Comparison of ENCODE assay signal across 9 cellular contexts in genomic region chr11:111718436-111719325, GRCh38. TPM values are rescaled to one million over a fixed set of nuclear protein-coding genes. Genes with fewer than 3 reads are reported as not detected.
DNase-seq lines count a peak whose midpoint lies in the region; ATAC-seq and TF ChIP-seq lines count a peak whose summit lies in the region.
"Had no signal": no experiment of that assay in that cellular context is flagged by ENCODE, and none has a peak within 500 bp of the region (broad histone marks: within the 10 kb centered on the region; RNA-seq: fewer than 3 reads in every experiment).

No MANE protein-coding gene starts in this region.

- no peak for ATAC-seq in GM19023 (IDR thresholded peaks at IDR 0.05; ENCODE audit: unreplicated experiment)
- ATAC-seq: stimulated activated naive CD8-positive, alpha-beta T cell treated with anti-CD3 and anti-CD28 coated beads, Interleukin-15, amount 100 ng/mL, for 72 hours had no signal

- DNase-seq in LHCN-M2 (ENCODE audit: low read depth), result peak; percentile 49
- DNase-seq in choroid plexus epithelial cell (ENCODE audit: low read depth), result peak; percentile 76
- DNase-seq in tibial artery, result no peak
- DNase-seq in middle frontal gyrus (ENCODE audit: extremely low spot score, low spot score), result no peak
- DNase-seq in amniotic stem cell (lab: John Stamatoyannopoulos, UW), result no peak
- DNase-seq: amygdala; stimulated activated naive CD8-positive, alpha-beta T cell treated with anti-CD3 and anti-CD28 coated beads, Interleukin-15, amount 100 ng/mL, for 72 hours had no signal

- H3K4me3 ChIP-seq in choroid plexus epithelial cell (ENCODE audit: low read depth, low read length), result no peak overlapping the region
- no peak overlapping the region for H3K4me3 ChIP-seq in liver (ENCODE audit: low read depth in 1 of 3, low read length in 3 of 3)
- H3K4me3 ChIP-seq in tibial artery, result no peak overlapping the region

- no peak overlapping the region for H3K9ac ChIP-seq in liver (ENCODE audit: low read depth in 1 of 2, low read length in 2 of 2)

- H3K27me3 ChIP-seq in liver (ENCODE audit: control insufficient read depth in 4 of 4, insufficient read depth in 4 of 4, low read length in 3 of 4), result no peaks in the 10 kb centered on the region
- H3K27me3 ChIP-seq in tibial artery, result no peaks in the 10 kb centered on the region

- H3K4me1 ChIP-seq in liver (ENCODE audit: control insufficient read depth in 4 of 4, insufficient read depth in 4 of 4, low read length in 3 of 4) (peaks cover 1 to 41% (median 31%) of the 10 kb centered on the region in 4 donors), tibial artery (peaks cover 0 to 18% (median 8%) of the 10 kb centered on the region in 4 donors)

- H3K27ac ChIP-seq in liver (ENCODE audit: low read depth in 1 of 2, low read length in 2 of 2) (peak overlapping the region; percentile 37 to 51), tibial artery (peak overlapping the region; percentile 45 to 66)

- no peak for TF ChIP-seq RAD21 in liver (IDR thresholded peaks at IDR 0.05)

- H3K9me3 ChIP-seq in liver (ENCODE audit: control insufficient read depth in 4 of 4, low read length in 3 of 4), result no peaks in the 10 kb centered on the region
- H3K9me3 ChIP-seq in tibial artery, result no peaks in the 10 kb centered on the region

- intact Hi-C loops in tibial artery (cut with DNase I; ENCODE audit: low total_unique reads), result no loop called here

- 88% methylated on average over 12 of the region's 12 CpGs for WGBS in liver

- TF ChIP-seq CTCF in choroid plexus epithelial cell (conservative IDR thresholded peaks at IDR 0.05; ENCODE audit: low read depth, low read length) (peak; percentile 8), liver (IDR thresholded peaks at IDR 0.05; ENCODE audit: low read depth, low read length, missing input control) (no peak), tibial artery (IDR thresholded peaks at IDR 0.05) (no peak)

- H3K36me3 ChIP-seq in liver (ENCODE audit: control insufficient read depth in 4 of 4, insufficient read depth in 3 of 4, low read depth in 1 of 4, low read length in 3 of 4) (peaks cover 11 to 56% (median 48%) of the 10 kb centered on the region in 4 donors), tibial artery (peaks cover 41 to 65% (median 43%) of the 10 kb centered on the region in 3 donors)

TF ChIP-seq in liver, 16 proteins besides CTCF, POLR2A, EP300 and RAD21:
- TF ChIP-seq GABPA (IDR thresholded peaks at IDR 0.05 in 1 of 2, conservative IDR thresholded peaks at IDR 0.05 in 1 of 2), result no peak
- TF ChIP-seq JUND (IDR thresholded peaks at IDR 0.05), result no peak
- no peak for TF ChIP-seq HNF4G (IDR thresholded peaks at IDR 0.05)
- no peak for TF ChIP-seq FOXA2 (IDR thresholded peaks at IDR 0.05)
- no peak for TF ChIP-seq ZBTB33 (IDR thresholded peaks at IDR 0.05)
- TF ChIP-seq NR2F2 (IDR thresholded peaks at IDR 0.05), result no peak
- no peak for TF ChIP-seq ATF3 (IDR thresholded peaks at IDR 0.05)
- TF ChIP-seq YY1 (IDR thresholded peaks at IDR 0.05), result no peak

RNA-seq across cellular contexts. Expression of gene PPP2R1B, which starts 47.5 kb away (rescaled TPM):
- total RNA-seq in LHCN-M2 (2014; rRNA removed) (29.3 and 32.3 TPM in 2 replicates), liver (100 to 1,000 TPM in 1 of 2 donors, 10 to 100 TPM in 1; 50.1 to 316 TPM)
- 14.7 TPM for polyA plus RNA-seq in LHCN-M2 (2012)
- 10 to 100 TPM; 33.2 to 55.0 TPM for polyA plus RNA-seq in liver

Comparison
In these comparisons a context has a peak if more than half of its experiments do, and no peak if none do; other contexts are left out.
1. DNase-seq: peak in LHCN-M2 (single experiment) and choroid plexus epithelial cell (single experiment); none in tibial artery (0 of 2), middle frontal gyrus (single experiment) and amniotic stem cell (single experiment).